ENCODE assay signal across 6 cellular contexts in the genomic region with DNA sequence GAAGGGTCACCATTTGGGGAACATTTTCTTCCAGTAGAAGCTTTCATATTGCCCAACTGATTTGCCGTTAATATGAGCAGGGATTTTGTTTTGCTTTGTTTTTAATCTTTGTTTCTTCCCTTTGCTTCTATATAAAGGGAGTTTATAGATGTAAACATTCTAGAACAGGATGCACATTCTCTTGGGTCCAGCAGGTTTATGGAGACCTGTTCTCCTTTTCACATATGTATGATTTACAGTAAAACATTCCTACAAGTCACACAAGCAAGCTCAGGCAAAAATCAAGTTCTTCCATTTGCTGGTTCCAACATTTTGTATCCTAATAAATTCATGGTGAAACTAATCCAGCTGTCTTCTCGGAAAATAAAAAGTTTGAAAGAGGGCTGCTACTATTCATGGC.
"Had no signal": no experiment of that assay in that cellular context is flagged by ENCODE, and none has a peak within 500 bp of the region (broad histone marks: within the 10 kb centered on the region; RNA-seq: fewer than 3 reads in every experiment).

No MANE protein-coding gene starts in this region.

- DNase-seq: IMR-90, KBM-7 had no signal

- FAIRE-seq: HepG2, HTR-8/SVneo, K562 had no signal

- H3K4me3 ChIP-seq: K562 had no signal

- H3K27ac ChIP-seq: HL-60 had no signal
